Comparison of ENCODE assay signal across 19 cellular contexts in the genomic region with DNA sequence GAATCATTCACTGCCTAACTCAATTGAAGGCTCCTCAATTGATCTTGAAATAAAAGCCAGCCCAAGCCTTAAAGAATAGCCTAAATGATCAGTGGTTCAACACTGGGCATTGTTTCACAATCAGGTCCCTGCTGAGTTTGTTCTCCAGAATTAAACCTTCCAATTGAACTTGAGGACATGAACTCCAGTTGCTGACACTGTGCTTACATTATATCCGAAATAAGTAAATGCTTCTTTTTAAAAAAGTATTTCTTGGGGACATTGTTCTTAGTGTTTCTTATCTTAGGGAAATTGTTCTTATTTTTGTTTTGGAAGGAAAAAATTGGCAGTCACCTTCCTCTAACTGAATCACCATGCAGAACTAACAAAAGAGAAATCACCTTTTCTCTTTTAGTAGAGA.
DNase-seq lines count a peak whose midpoint lies in the region; ATAC-seq, FAIRE-seq and TF ChIP-seq lines count a peak whose summit lies in the region.
"Had no signal": no experiment of that assay in that cellular context is flagged by ENCODE, and none has a peak within 500 bp of the region (broad histone marks: within the 10 kb centered on the region; RNA-seq: fewer than 3 reads in every experiment).

No MANE protein-coding gene starts in this region.

- no peaks in the 10 kb centered on the region for H3K36me3 ChIP-seq in endothelial cell of umbilical vein (ENCODE audit: control insufficient read depth in 2 of 2, extremely low read depth in 1 of 2, insufficient read depth in 2 of 2, low read length in 2 of 2)
- no peaks in the 10 kb centered on the region for H3K36me3 ChIP-seq in right lobe of liver
- H3K36me3 ChIP-seq in esophagus muscularis mucosa, result no peaks in the 10 kb centered on the region

- no peaks in the 10 kb centered on the region for H3K79me2 ChIP-seq in endothelial cell of umbilical vein (ENCODE audit: control insufficient read depth, insufficient read depth, low read length)

- TF ChIP-seq POLR2A in endothelial cell of umbilical vein (IDR thresholded peaks at IDR 0.05; ENCODE audit: low read depth, low read length) (no peak), right lobe of liver (IDR thresholded peaks at IDR 0.05) (no peak), esophagus muscularis mucosa (IDR thresholded peaks at IDR 0.05; ENCODE audit: low read depth) (no peak)

- intact Hi-C loops in Right ventricle myocardium superior (cut with DNase I) (no loop called here), Right ventricle myocardium inferior (cut with DNase I) (no loop called here), endothelial cell of umbilical vein (cut with micrococcal nuclease) (no loop called here), right lobe of liver (cut with DNase I) (no loop called here), esophagus muscularis mucosa (cut with DNase I) (no loop called here)

- H3K4me1 ChIP-seq in endothelial cell of umbilical vein (ENCODE audit: control insufficient read depth, extremely low read depth, insufficient read depth, low read length), result peaks cover 3% of the 10 kb centered on the region
- peaks cover 0 to 12% (median 0%) of the 10 kb centered on the region in 4 donors for H3K4me1 ChIP-seq in right lobe of liver
- H3K4me1 ChIP-seq in esophagus muscularis mucosa, result peaks cover 0 to 5% (median 0%) of the 10 kb centered on the region in 4 donors
- H3K4me1 ChIP-seq: A549, Caco-2 had no signal

- H3K4me3 ChIP-seq in endothelial cell of umbilical vein (replicated peaks in 1 of 3; ENCODE audit: insufficient read depth in 1 of 3, low read depth in 1 of 3, low read length in 3 of 3), result no peak overlapping the region
- no peak overlapping the region for H3K4me3 ChIP-seq in right lobe of liver
- no peak overlapping the region for H3K4me3 ChIP-seq in esophagus muscularis mucosa
- H3K4me3 ChIP-seq: A549, GM23248 had no signal

- WGBS in right lobe of liver (ENCODE audit: insufficient coverage, low coverage, low lambda C conversion rate, missing lambda C conversion rate), result 13% methylated on average over 1 of the region's 1 CpG
- 25% methylated on average over 1 of the region's 1 CpG for WGBS in esophagus muscularis mucosa

- TF ChIP-seq CTCF in endothelial cell of umbilical vein (IDR thresholded peaks at IDR 0.05; ENCODE audit: extremely low read depth in 1 of 2, insufficient read depth in 1 of 2, low read depth in 1 of 2, low read length in 2 of 2) (no peak), right lobe of liver (IDR thresholded peaks at IDR 0.05) (no peak), esophagus muscularis mucosa (IDR thresholded peaks at IDR 0.05) (no peak)

- TF ChIP-seq EP300 in esophagus muscularis mucosa (IDR thresholded peaks at IDR 0.05), result no peak

- H4K20me1 ChIP-seq in endothelial cell of umbilical vein (replicated peaks; ENCODE audit: control insufficient read depth, extremely low read depth, insufficient read depth, low read length), result no peaks in the 10 kb centered on the region

- H3K27ac ChIP-seq in endothelial cell of umbilical vein (ENCODE audit: insufficient read depth, low read depth, low read length) (no peak overlapping the region), right lobe of liver (no peak overlapping the region), esophagus muscularis mucosa (replicated peaks in 1 of 4) (peak overlapping the region in 1 of 4 donors; percentile 3)
- H3K27ac ChIP-seq: 22Rv1, A549, C4-2B, GM23248 had no signal

- H3K27me3 ChIP-seq in endothelial cell of umbilical vein (ENCODE audit: control insufficient read depth in 2 of 2, insufficient read depth in 2 of 2, low read length in 2 of 2) (no peaks in the 10 kb centered on the region), right lobe of liver (no peaks in the 10 kb centered on the region), esophagus muscularis mucosa (no peaks in the 10 kb centered on the region)

- dilution Hi-C loops in endothelial cell of umbilical vein (cut with MboI; ENCODE audit: extremely low pct_ligation_motif_present, low sequenced_read_pairs), result no loop called here

- POLR2A ChIA-PET in endothelial cell of umbilical vein (lab: Charles Lee), result no interaction called here

- H2AFZ ChIP-seq in endothelial cell of umbilical vein (ENCODE audit: low read depth, low read length), result no peak overlapping the region
- H2AFZ ChIP-seq: GM23248 had no signal

- H3K9me3 ChIP-seq in endothelial cell of umbilical vein (replicated peaks; ENCODE audit: control insufficient read depth, insufficient read depth, low read length), result no peaks in the 10 kb centered on the region
- H3K9me3 ChIP-seq in right lobe of liver, result no peaks in the 10 kb centered on the region
- no peaks in the 10 kb centered on the region for H3K9me3 ChIP-seq in esophagus muscularis mucosa
- H3K9me3 ChIP-seq: A549, Caco-2 had no signal

- CTCF ChIA-PET in endothelial cell of umbilical vein (lab: Charles Lee), result interaction anchor here (1.0 kb wide), 1 partner anchor 33 kb away, joined by 3 read pairs; no protein-coding TSS in a partner anchor

- FAIRE-seq in endothelial cell of umbilical vein (lab: Jason Lieb, UNC), result no peak
- FAIRE-seq: A549, D721Med, G401.6, GM12891, H54 had no signal

- no peaks in the 10 kb centered on the region for H3K9me1 ChIP-seq in endothelial cell of umbilical vein (replicated peaks; ENCODE audit: control insufficient read depth, extremely low read depth, insufficient read depth, low read length)

- peak; percentile 34 for ATAC-seq in Right ventricle myocardium superior (ENCODE audit: poor library complexity)
- ATAC-seq in Right ventricle myocardium inferior, result no peak
- ATAC-seq in right lobe of liver, result peak in 3 of 4 donors; percentile 38 to 73 (median 44)
- ATAC-seq: A549 had no signal

- no peak for DNase-seq in Right ventricle myocardium superior
- no peak for DNase-seq in Right ventricle myocardium inferior (ENCODE audit: missing footprints)
- DNase-seq in endothelial cell of umbilical vein (ENCODE audit: low read depth, low spot score), result peak; percentile 58
- no peak for DNase-seq in right lobe of liver
- no peak for DNase-seq in activated effector memory CD4-positive, alpha-beta T cell treated with Interleukin-2 at 50 U/mL for 16 hours
- no peak for DNase-seq in esophagus muscularis mucosa (ENCODE audit: extremely low spot score)
- no peak for DNase-seq in NCI-H82 (lab: John Stamatoyannopoulos, UW)
- DNase-seq: AML-193; Caco-2; CD4-positive, alpha-beta T cell; GM23248; HCEC 1CT had no signal

- BruUV-seq in endothelial cell of umbilical vein (replicated peaks; lab: Mats Ljungman, UMichigan), result no TSS peak

- no peak overlapping the region for H3K4me2 ChIP-seq in endothelial cell of umbilical vein (ENCODE audit: insufficient read depth, low read length)
- H3K4me2 ChIP-seq: A549 had no signal

- H3K9ac ChIP-seq in endothelial cell of umbilical vein (replicated peaks; ENCODE audit: extremely low read depth, insufficient read depth, low read length), result no peak overlapping the region
- H3K9ac ChIP-seq: GM23248 had no signal

TF ChIP-seq in endothelial cell of umbilical vein, 7 proteins besides CTCF, POLR2A, EP300 and RAD21:
- TF ChIP-seq MAX (IDR thresholded peaks at IDR 0.05; ENCODE audit: insufficient read depth, insufficient read length) (no peak), FOS (IDR thresholded peaks at IDR 0.05; ENCODE audit: borderline replicate concordance, insufficient read depth, low read length) (no peak), EZH2 (IDR thresholded peaks at IDR 0.05; ENCODE audit: borderline replicate concordance, low read depth, low read length, severe bottlenecking) (no peak), GATA2 (IDR thresholded peaks at IDR 0.05; ENCODE audit: insufficient read depth, insufficient read length, low read depth, low read length) (no peak), JUN (IDR thresholded peaks at IDR 0.05; ENCODE audit: borderline replicate concordance, insufficient read depth, insufficient read length, low read depth) (no peak), POLR2AphosphoS5 (IDR thresholded peaks at IDR 0.05; ENCODE audit: insufficient read depth, low read depth, low read length) (no peak), MYC (IDR thresholded peaks at IDR 0.05; ENCODE audit: low read depth, low read length) (no peak)
